Comparison of ENCODE assay signal across 22 cellular contexts in the genomic region with DNA sequence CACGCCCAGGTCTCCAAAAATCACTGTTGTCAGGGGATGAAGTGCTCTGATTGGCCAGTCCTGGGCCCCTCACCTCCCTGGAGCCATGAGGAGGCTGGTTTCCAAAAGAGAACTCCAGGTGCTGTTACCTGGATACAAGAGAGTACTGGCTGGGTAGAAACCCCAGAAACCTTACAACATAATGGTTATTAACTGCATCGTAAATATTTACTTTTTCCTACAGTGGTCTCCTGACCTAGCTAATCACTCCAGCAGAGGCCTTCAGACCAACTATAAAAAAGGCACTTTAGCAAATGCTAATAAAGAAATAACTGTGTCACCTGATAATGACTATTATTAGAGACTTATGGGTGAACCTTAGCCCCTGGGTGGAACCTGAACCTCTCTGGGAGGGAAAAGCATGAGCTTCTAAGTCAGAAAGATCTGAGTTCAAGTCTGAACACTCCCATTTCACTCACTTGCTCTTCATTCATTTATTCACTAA. TPM values are rescaled to one million over a fixed set of nuclear protein-coding genes. Genes with fewer than 3 reads are reported as not detected.
A peak's percentile ranks its signal among the peaks of the same experiment; 100 is the strongest.
DNase-seq lines count a peak whose midpoint lies in the region; TF ChIP-seq lines count a peak whose summit lies in the region.
"Had no signal": no experiment of that assay in that cellular context is flagged by ENCODE, and none has a peak within 500 bp of the region (broad histone marks: within the 10 kb centered on the region; RNA-seq: fewer than 3 reads in every experiment).

No MANE protein-coding gene starts in this region.

- no peaks in the 10 kb centered on the region for H3K27me3 ChIP-seq in SJCRH30
- H3K27me3 ChIP-seq in spleen (replicated peaks in 1 of 7): peaks cover 0 to 3% (median 0%) of the 10 kb centered on the region in 7 donors
- H3K27me3 ChIP-seq: sigmoid colon had no signal

- H3K9me3 ChIP-seq in SJCRH30 (replicated peaks): no peaks in the 10 kb centered on the region
- no peaks in the 10 kb centered on the region for H3K9me3 ChIP-seq in spleen
- H3K9me3 ChIP-seq: sigmoid colon had no signal

- peak overlapping the region; percentile 64 for H3K27ac ChIP-seq in VCaP
- H3K27ac ChIP-seq in SJCRH30: no peak overlapping the region
- H3K27ac ChIP-seq in spleen: no peak overlapping the region
- H3K27ac ChIP-seq: sigmoid colon had no signal

- peak; percentile 56 for DNase-seq in DMS79 treated with DMSO at 0.1 percent for 48 hours (lab: John Stamatoyannopoulos, UW)
- peak; percentile 28 for DNase-seq in NCI-H2029 (lab: John Stamatoyannopoulos, UW)
- peak; percentile 64 for DNase-seq in renal cortical epithelial cell (ENCODE audit: low read depth)
- DNase-seq in islet precursor cell: no peak
- no peak for DNase-seq in SJCRH30
- no peak for DNase-seq in spleen
- DNase-seq in middle frontal gyrus (ENCODE audit: extremely low spot score, low spot score): no peak
- DNase-seq: activated CD4-positive, alpha-beta T cell treated with anti-CD3 and anti-CD28 coated beads for 48 hours; activated CD8-positive, alpha-beta memory T cell treated with anti-CD3 and anti-CD28 coated beads, Interleukin-2, amount 10 ng/mL, durations not matched to agents 7 days and 5 days; effector CD4-positive, alpha-beta T cell; hypothalamus; NCI-H446 treated with DMSO at 0.1 percent for 48 hours; sigmoid colon; stimulated activated naive B cell treated with anti-CD40 and anti-IgM and Interleukin-4, amounts not matched to agents 10 μg/mL and 1 μg/mL and 100 μg/mL, for 72 hours had no signal

- TF ChIP-seq POLR2A in spleen (IDR thresholded peaks at IDR 0.05): no peak

- no peaks in the 10 kb centered on the region for H3K36me3 ChIP-seq in SJCRH30
- no peaks in the 10 kb centered on the region for H3K36me3 ChIP-seq in spleen
- H3K36me3 ChIP-seq: sigmoid colon had no signal

- no peaks in the 10 kb centered on the region for H3K4me1 ChIP-seq in SJCRH30
- H3K4me1 ChIP-seq in spleen: peaks cover 0 to 25% (median 7%) of the 10 kb centered on the region in 6 donors
- H3K4me1 ChIP-seq: sigmoid colon had no signal

- intact Hi-C loops in spleen (cut with DNase I; ENCODE audit: low total_unique reads): no loop called here

- 92 to 99% (median 95%) methylated on average over 2 of the region's 2 CpGs for WGBS in spleen, 5 donors

- H3K4me3 ChIP-seq in SJCRH30 (no peak overlapping the region), spleen (no peak overlapping the region)
- H3K4me3 ChIP-seq: sigmoid colon had no signal

- no peak for TF ChIP-seq CTCF in VCaP (conservative IDR thresholded peaks at IDR 0.05)
- TF ChIP-seq CTCF in spleen (IDR thresholded peaks at IDR 0.05 in 8 of 11, conservative IDR thresholded peaks at IDR 0.05 in 3 of 11): no peak

RNA-seq across cellular contexts. Expression of gene IGSF23, which starts 1.5 kb away (rescaled TPM):
- total RNA-seq in renal cortical epithelial cell: 0.17 and 2.7 TPM in 2 replicates
- total RNA-seq in SJCRH30 (2014; rRNA removed; shearing (Covaris generic)): not detected in 2 replicates
- not detected for total RNA-seq in spleen
- not detected for polyA plus RNA-seq in spleen
- total RNA-seq: activated CD8-positive, alpha-beta memory T cell treated with anti-CD3 and anti-CD28 coated beads, Interleukin-2, amount 10 ng/mL, durations not matched to agents 7 days and 5 days; activated T-helper 17 cell treated with anti-CD3 and anti-CD28 coated beads, Interleukin-2, amount 50 U/mL, for 72 hours; cerebellum; frontal cortex; G401; osteoblast; Right ventricle myocardium inferior; sigmoid colon had no signal
- polyA plus RNA-seq: esophagus, sigmoid colon had no signal

RNA-seq across cellular contexts. Expression of gene PVR, which starts 31.9 kb away (rescaled TPM):
- total RNA-seq in renal cortical epithelial cell: 230 and 248 TPM in 2 replicates
- total RNA-seq in SJCRH30 (2014; rRNA removed; shearing (Covaris generic)): 42.2 and 45.4 TPM in 2 replicates
- total RNA-seq in spleen: 10 to 100 TPM; 10.2 to 18.4 (median 15.9) TPM
- polyA plus RNA-seq in spleen: 1 to 10 TPM; 2.0 to 6.1 (median 3.5) TPM

RNA-seq across cellular contexts. Expression of gene CEACAM19, which starts 59.4 kb away (rescaled TPM):
- total RNA-seq in renal cortical epithelial cell: under 0.01 and 9.4 TPM in 2 replicates
- 2.4 and 2.5 TPM in 2 replicates for total RNA-seq in SJCRH30 (2014; rRNA removed; shearing (Covaris generic))
- 1 to 10 TPM; 2.3 to 6.8 (median 4.3) TPM for total RNA-seq in spleen
- 1 to 10 TPM; 1.0 to 3.9 (median 3.5) TPM for polyA plus RNA-seq in spleen

Comparison
In these comparisons a context has a peak if more than half of its experiments do, and no peak if none do; other contexts are left out.
1. DNase-seq: peak in DMS79 treated with DMSO at 0.1 percent for 48 hours (single experiment), NCI-H2029 (single experiment) and renal cortical epithelial cell (single experiment); none in islet precursor cell (single experiment), SJCRH30 (0 of 2), spleen (single experiment) and middle frontal gyrus (single experiment).